In the genomic region with DNA sequence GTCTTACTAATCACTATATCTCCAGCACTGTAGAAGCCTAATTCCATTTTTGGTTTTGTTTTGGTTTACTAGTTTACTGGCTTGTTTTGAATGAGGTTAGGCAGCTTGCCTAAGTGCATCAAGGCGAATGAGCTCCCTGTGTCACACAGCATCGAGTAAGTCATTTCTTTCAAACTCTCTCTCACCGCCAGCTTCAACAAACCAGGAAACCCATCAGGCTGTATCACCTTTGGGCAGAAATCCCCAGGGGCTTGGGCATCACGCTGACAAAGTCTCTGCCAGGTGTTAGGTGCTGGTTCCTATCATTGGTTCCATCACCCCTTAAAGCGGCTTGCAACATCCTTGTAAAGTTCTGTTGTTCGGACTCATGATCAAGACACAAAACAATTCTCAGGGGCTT, we compare ENCODE assay signal across 19 cellular contexts.
DNase-seq lines count a peak whose midpoint lies in the region; ATAC-seq, FAIRE-seq and TF ChIP-seq lines count a peak whose summit lies in the region.
"Had no signal": no experiment of that assay in that cellular context is flagged by ENCODE, and none has a peak within 500 bp of the region (broad histone marks: within the 10 kb centered on the region; RNA-seq: fewer than 3 reads in every experiment).

No MANE protein-coding gene starts in this region.

- CTCF ChIA-PET in GM12878 (lab: Yijun Ruan, JAX), result interaction anchor here (0.5 to 3.2 kb wide), 5 partner anchors 9 to 307 kb away, joined by 3 to 13 read pairs (median 4); no protein-coding TSS in a partner anchor

- no peak for FAIRE-seq in GM12878 (lab: Jason Lieb, UNC)
- FAIRE-seq: A549, D721Med, G401.6, GM12891, GM19239 had no signal

- H2AFZ ChIP-seq in GM12878 (ENCODE audit: control insufficient read depth, low read depth, low read length), result no peak overlapping the region

- intact Hi-C loops in GM12878 (cut with micrococcal nuclease; ENCODE audit: unreplicated experiment) (loop anchor here (5.0 kb wide), 1 partner anchor 48 kb away; no protein-coding TSS in a partner anchor), tibial artery (cut with DNase I; ENCODE audit: low total_unique reads) (no loop called here)

- H3K27ac ChIP-seq in GM12878 (ENCODE audit: control insufficient read depth, insufficient read depth), result no peak overlapping the region
- H3K27ac ChIP-seq in tibial artery, result no peak overlapping the region
- H3K27ac ChIP-seq: 22Rv1; A549; BLaER1 treated with 17β-estradiol and CSF1 and Interleukin-3, amounts not matched to agents 10 nM and 100 nM; C4-2B had no signal

- peak; percentile 68 for ATAC-seq in GM12878
- ATAC-seq: A549; CD8-positive, alpha-beta T cell had no signal

- RAD21 ChIA-PET in GM12878 (lab: Charles Lee; ENCODE audit: unreplicated experiment), result interaction anchor here (0.6 to 3.8 kb wide), 16 partner anchors 9 to 308 kb away, joined by 3 to 28 read pairs (median 4); no protein-coding TSS in a partner anchor

- no peaks in the 10 kb centered on the region for H3K36me3 ChIP-seq in GM12878 (ENCODE audit: control insufficient read depth in 2 of 2, insufficient read depth in 2 of 2, low read length in 1 of 2)
- H3K36me3 ChIP-seq in tibial artery, result no peaks in the 10 kb centered on the region
- H3K36me3 ChIP-seq: BLaER1 treated with 17β-estradiol and CSF1 and Interleukin-3, amounts not matched to agents 10 nM and 100 nM had no signal

- H3K4me2 ChIP-seq in GM12878 (ENCODE audit: control insufficient read depth, insufficient read depth), result no peak overlapping the region
- H3K4me2 ChIP-seq: A549; BLaER1 treated with 17β-estradiol and CSF1 and Interleukin-3, amounts not matched to agents 10 nM and 100 nM had no signal

- H3K4me1 ChIP-seq in GM12878 (ENCODE audit: control insufficient read depth, insufficient read depth, low read length) (no peaks in the 10 kb centered on the region), tibial artery (peaks cover 0 to 10% (median 6%) of the 10 kb centered on the region in 4 donors)
- H3K4me1 ChIP-seq: A549, Caco-2 had no signal

- TF ChIP-seq RAD21 in GM12878 (IDR thresholded peaks at IDR 0.05; ENCODE audit: insufficient read depth, low read depth, low read length), result no peak

- no peak for TF ChIP-seq POLR2A in GM12878 (IDR thresholded peaks at IDR 0.05; ENCODE audit: low read depth, low read length)

- no peak for TF ChIP-seq EP300 in GM12878 (IDR thresholded peaks at IDR 0.05; ENCODE audit: borderline replicate concordance in 1 of 2, control insufficient read depth in 1 of 2, low read depth in 2 of 2, low read length in 2 of 2)

- 53% methylated on average over 6 of the region's 6 CpGs for WGBS in GM12878 (ENCODE audit: insufficient coverage, insufficient replicate concordance, low lambda C conversion rate, missing lambda C conversion rate)

- H3K79me2 ChIP-seq in GM12878 (ENCODE audit: control insufficient read depth, insufficient read depth, low read length), result no peaks in the 10 kb centered on the region

- no peak overlapping the region for H3K4me3 ChIP-seq in GM12865 (ENCODE audit: low read depth, low read length)
- H3K4me3 ChIP-seq in GM12878, result no peak overlapping the region
- H3K4me3 ChIP-seq in tibial artery, result no peak overlapping the region
- H3K4me3 ChIP-seq: A549; BLaER1 treated with 17β-estradiol and CSF1 and Interleukin-3, amounts not matched to agents 10 nM and 100 nM had no signal

- DNase-seq in DMS153 (lab: John Stamatoyannopoulos, UW), result peak; percentile 33
- DNase-seq in DMS153 treated with DMSO at 0.1 percent for 48 hours (lab: John Stamatoyannopoulos, UW; ENCODE audit: unreplicated experiment), result no peak
- peak; percentile 31 for DNase-seq in GM12865 (ENCODE audit: low read depth)
- no peak for DNase-seq in GM12878 (ENCODE audit: low read depth, low spot score)
- no peak for DNase-seq in tibial artery
- DNase-seq: AML-193; Caco-2; Calu3; CD4-positive, alpha-beta T cell; CD8-positive, alpha-beta T cell; GF-D8 had no signal

- no peaks in the 10 kb centered on the region for H3K9me3 ChIP-seq in GM12878 (replicated peaks; ENCODE audit: control insufficient read depth, insufficient read depth, low read length)
- no peaks in the 10 kb centered on the region for H3K9me3 ChIP-seq in tibial artery
- H3K9me3 ChIP-seq: A549; BLaER1 treated with 17β-estradiol and CSF1 and Interleukin-3, amounts not matched to agents 10 nM and 100 nM; Caco-2 had no signal

- SMC1A ChIA-PET in GM12878 (lab: Charles Lee; ENCODE audit: uncharacterized antibody, unreplicated experiment), result interaction anchor here (0.9 to 3.5 kb wide), 24 partner anchors 9 to 227 kb away, joined by 3 to 34 read pairs (median 5); partner anchors contain the start of gene GRIN2A

- no TSS peak for BruUV-seq in GM12878 (replicated peaks; lab: Mats Ljungman, UMichigan)

- TF ChIP-seq CTCF in GM12865 (IDR thresholded peaks at IDR 0.05; ENCODE audit: insufficient read depth, low read depth, low read length, missing control alignments), result no peak
- no peak for TF ChIP-seq CTCF in GM12878 (IDR thresholded peaks at IDR 0.05 in 2 of 3, conservative IDR thresholded peaks at IDR 0.05 in 1 of 3; ENCODE audit: control insufficient read depth in 2 of 3, extremely low read depth in 1 of 3, insufficient read depth in 1 of 3, low read depth in 3 of 3, low read length in 3 of 3)
- no peak for TF ChIP-seq CTCF in tibial artery (IDR thresholded peaks at IDR 0.05)

- no peaks in the 10 kb centered on the region for H4K20me1 ChIP-seq in GM12878 (ENCODE audit: control insufficient read depth, insufficient read depth)
- H4K20me1 ChIP-seq: BLaER1 treated with 17β-estradiol and CSF1 and Interleukin-3, amounts not matched to agents 10 nM and 100 nM had no signal

- no peak overlapping the region for H3K9ac ChIP-seq in GM12878 (ENCODE audit: control insufficient read depth, insufficient read depth, low read length)
- H3K9ac ChIP-seq: BLaER1 treated with 17β-estradiol and CSF1 and Interleukin-3, amounts not matched to agents 10 nM and 100 nM had no signal

- POLR2A ChIA-PET in GM12878 (lab: Charles Lee), result interaction anchor here (0.5 to 0.7 kb wide), 2 partner anchors 24 to 918 kb away, joined by 3 read pairs; no protein-coding TSS in a partner anchor

- no peaks in the 10 kb centered on the region for H3K27me3 ChIP-seq in GM12878 (replicated peaks in 1 of 2; ENCODE audit: control insufficient read depth in 2 of 2, insufficient read depth in 2 of 2, low read length in 1 of 2)
- peaks cover 0 to 6% of the 10 kb centered on the region in 2 donors for H3K27me3 ChIP-seq in tibial artery
- H3K27me3 ChIP-seq: BLaER1 treated with 17β-estradiol and CSF1 and Interleukin-3, amounts not matched to agents 10 nM and 100 nM had no signal

- in situ Hi-C loops in GM12878 (cut with MboI), result no loop called here

TF ChIP-seq in GM12878, 131 proteins besides CTCF, POLR2A, EP300 and RAD21:
- peak; percentile 80 for TF ChIP-seq MEF2B (IDR thresholded peaks at IDR 0.05; ENCODE audit: partially characterized antibody, poor library complexity, severe bottlenecking)
- no peak for TF ChIP-seq POLR2AphosphoS5 (IDR thresholded peaks at IDR 0.05; ENCODE audit: low read length)
- no peak for TF ChIP-seq ASH2L (IDR thresholded peaks at IDR 0.05; ENCODE audit: borderline replicate concordance, low read depth)
- TF ChIP-seq SIN3A (IDR thresholded peaks at IDR 0.05; ENCODE audit: low read depth, low read length), result no peak

Comparison
In these comparisons a context has a peak if more than half of its experiments do, and no peak if none do; other contexts are left out.
1. DNase-seq: peak in DMS153 (single experiment) and GM12865 (single experiment); none in DMS153 treated with DMSO at 0.1 percent for 48 hours (single experiment), GM12878 (single experiment) and tibial artery (0 of 2).